In genomic region chr15:101657968-101658784, GRCh38 we compare ENCODE assay signal across 13 cellular contexts. TPM values are rescaled to one million over a fixed set of nuclear protein-coding genes. Genes with fewer than 3 reads are reported as not detected.
DNase-seq lines count a peak whose midpoint lies in the region; ATAC-seq and TF ChIP-seq lines count a peak whose summit lies in the region.
"Had no signal": no experiment of that assay in that cellular context is flagged by ENCODE, and none has a peak within 500 bp of the region (broad histone marks: within the 10 kb centered on the region; RNA-seq: fewer than 3 reads in every experiment).

No MANE protein-coding gene starts in this region.

- no peak overlapping the region; the same call in 1 of the 2 replicates for H3K9ac ChIP-seq in KMS-11
- no peak overlapping the region for H3K9ac ChIP-seq in H9 (ENCODE audit: extremely low read depth, insufficient read length, low read length)

- intact Hi-C loops in right cardiac atrium (cut with DNase I), result no loop called here
- intact Hi-C loops in spleen (cut with DNase I; ENCODE audit: low total_unique reads), result no loop called here

- H2BK120ac ChIP-seq in H9 (ENCODE audit: low read depth, low read length, poor library complexity, severe bottlenecking), result no peak overlapping the region

- no peaks in the 10 kb centered on the region for H3K79me1 ChIP-seq in H9 (ENCODE audit: insufficient read depth, low read depth, low read length, poor library complexity, severe bottlenecking)

- H3K23ac ChIP-seq in H9 (ENCODE audit: insufficient read length, low read depth, low read length), result no peak overlapping the region

- H2AFZ ChIP-seq in KMS-11 (ENCODE audit: low read depth), result peak overlapping the region; percentile 10; the same call in 1 of the 2 replicates
- H2AFZ ChIP-seq in H9 (ENCODE audit: low read length), result no peak overlapping the region

- H4K91ac ChIP-seq in H9 (ENCODE audit: insufficient read length, low read depth, low read length), result no peak overlapping the region

- no peak overlapping the region for H2BK12ac ChIP-seq in H9 (ENCODE audit: insufficient read length, low read depth, low read length)

- peaks cover 4% of the 10 kb centered on the region in 2 experiments for H3K4me1 Mint-ChIP-seq in H9

- H2AK5ac ChIP-seq in H9 (ENCODE audit: insufficient read length, low read length), result no peak overlapping the region

- no peak overlapping the region for H2BK20ac ChIP-seq in H9 (ENCODE audit: low read depth, low read length, poor library complexity, severe bottlenecking)

- ATAC-seq in right cardiac atrium, result peak; percentile 66 to 82
- ATAC-seq: naive thymus-derived CD8-positive, alpha-beta T cell had no signal

- peaks cover 2 to 7% of the 10 kb centered on the region in 2 experiments; a peak in 3 of 5 replicates for H3K9me3 Mint-ChIP-seq in H9
- H3K9me3 Mint-ChIP-seq: CD4-positive, CD25-positive, alpha-beta regulatory T cell; immature natural killer cell; naive thymus-derived CD8-positive, alpha-beta T cell had no signal

- peaks cover 4 to 19% (median 9%) of the 10 kb centered on the region in 3 experiments; a peak in 5 of 7 replicates for H3K36me3 Mint-ChIP-seq in H9 (ENCODE audit: insufficient read depth in 1 of 3, low read depth in 3 of 3)

- no peak overlapping the region for H3K4ac ChIP-seq in H9 (ENCODE audit: low read depth, low read length)

- DNase-seq in DMS153 (lab: John Stamatoyannopoulos, UW) (peak; percentile 63), NCI-H774 (lab: John Stamatoyannopoulos, UW) (peak; percentile 55), right cardiac atrium (peak in 2 of 3 donors; percentile 18 to 61), spleen (no peak), H9 (no peak), NCI-H446 treated with DMSO at 0.1 percent for 48 hours (lab: John Stamatoyannopoulos, UW) (no peak)
- no peak for DNase-seq in stimulated activated CD4-positive, alpha-beta T cell treated with anti-CD3 and anti-CD28 coated beads, Interleukin-2, amount 100 ng/mL, for 24 hours
- DNase-seq: activated CD8-positive, alpha-beta memory T cell treated with anti-CD3 and anti-CD28 coated beads, Interleukin-2, amount 50 U/mL, for 4 hours; CD4-positive, CD25-positive, alpha-beta regulatory T cell; immature natural killer cell; naive thymus-derived CD8-positive, alpha-beta T cell; testis had no signal

- peak overlapping the region in 1 of 3 experiments; percentile 80; a peak in 2 of 7 replicates for H3K27ac Mint-ChIP-seq in H9
- H3K27ac Mint-ChIP-seq: CD4-positive, CD25-positive, alpha-beta regulatory T cell; naive thymus-derived CD8-positive, alpha-beta T cell had no signal

- no peak overlapping the region for H3K18ac ChIP-seq in H9 (ENCODE audit: insufficient read length, low read depth, low read length)

- H3K14ac ChIP-seq in H9 (ENCODE audit: insufficient read depth, low read length), result no peak overlapping the region

- H4K5ac ChIP-seq in H9 (ENCODE audit: insufficient read length, low read depth, low read length), result no peak overlapping the region

- 55% methylated on average over 9 of the region's 9 CpGs for WGBS in right cardiac atrium
- 53 to 67% (median 57%) methylated on average over 9 of the region's 9 CpGs for WGBS in spleen, 5 donors
- no CpG with 5 or more reads among the region's 9 CpGs for WGBS in H9 (ENCODE audit: extremely low coverage, insufficient read length, low lambda C conversion rate)

- peak overlapping the region; percentile 31; the same call in 1 of the 2 replicates for H3K27ac ChIP-seq in KMS-11
- peak overlapping the region; percentile 5 for H3K27ac ChIP-seq in right cardiac atrium (ENCODE audit: low read length)
- H3K27ac ChIP-seq in spleen, result peak overlapping the region in 1 of 8 donors; percentile 45
- H3K27ac ChIP-seq in H9 (ENCODE audit: insufficient read length, low read depth, low read length), result no peak overlapping the region
- H3K27ac ChIP-seq: testis had no signal

- H3K9me3 ChIP-seq in right cardiac atrium (ENCODE audit: control insufficient read depth, low read length) (no peaks in the 10 kb centered on the region), spleen (no peaks in the 10 kb centered on the region), H9 (ENCODE audit: control insufficient read depth, low read depth, low read length) (no peaks in the 10 kb centered on the region)
- H3K9me3 ChIP-seq: testis had no signal

- no peak overlapping the region for H3K4me3 Mint-ChIP-seq in H9
- H3K4me3 Mint-ChIP-seq: CD4-positive, CD25-positive, alpha-beta regulatory T cell; immature natural killer cell; naive thymus-derived CD8-positive, alpha-beta T cell had no signal

- no peak overlapping the region for H2BK15ac ChIP-seq in H9 (ENCODE audit: low read depth, low read length)

- no peak overlapping the region for H2BK5ac ChIP-seq in H9 (ENCODE audit: insufficient read length, low read length)

- H3K4me2 ChIP-seq in KMS-11, result peak overlapping the region; percentile 35
- H3K4me2 ChIP-seq in H9 (ENCODE audit: insufficient read depth, insufficient read length, low read length), result no peak overlapping the region

- no peaks in the 10 kb centered on the region for H4K20me1 ChIP-seq in KMS-11 (ENCODE audit: insufficient read depth)
- H4K20me1 ChIP-seq in H9 (ENCODE audit: control insufficient read depth, insufficient read depth, insufficient read length), result no peaks in the 10 kb centered on the region

- TF ChIP-seq POLR2A in spleen (IDR thresholded peaks at IDR 0.05), result no peak

- H3K4me3 ChIP-seq in KMS-11 (IDR thresholded peaks at IDR 0.05; ENCODE audit: insufficient read depth, low read depth, low read length) (no peak overlapping the region), right cardiac atrium (ENCODE audit: low read length) (no peak overlapping the region), spleen (no peak overlapping the region)
- H3K4me3 ChIP-seq: testis had no signal

- H3K4me1 ChIP-seq in KMS-11 (ENCODE audit: low read depth, poor library complexity, severe bottlenecking) (peaks cover 34% of the 10 kb centered on the region), right cardiac atrium (ENCODE audit: control insufficient read depth, insufficient read depth, low read length) (no peaks in the 10 kb centered on the region), spleen (peaks cover 0 to 17% (median 9%) of the 10 kb centered on the region in 6 donors), H9 (ENCODE audit: insufficient read depth, low read length) (no peaks in the 10 kb centered on the region)

- no peaks in the 10 kb centered on the region for H3K27me3 ChIP-seq in KMS-11 (ENCODE audit: insufficient read depth, low read depth)
- no peaks in the 10 kb centered on the region for H3K27me3 ChIP-seq in right cardiac atrium (ENCODE audit: control insufficient read depth, insufficient read depth)
- H3K27me3 ChIP-seq in spleen (replicated peaks in 1 of 7), result no peaks in the 10 kb centered on the region
- no peaks in the 10 kb centered on the region for H3K27me3 ChIP-seq in H9 (ENCODE audit: insufficient read depth, low read length)
- H3K27me3 ChIP-seq: testis had no signal

- H3K36me3 ChIP-seq in KMS-11 (ENCODE audit: insufficient read depth) (no peaks in the 10 kb centered on the region), spleen (peaks cover 0 to 51% (median 2%) of the 10 kb centered on the region in 6 donors)

- H4K8ac ChIP-seq in H9 (replicated peaks; ENCODE audit: insufficient read length, low read depth, low read length), result no peak overlapping the region

- H3K23me2 ChIP-seq in H9 (ENCODE audit: insufficient read length, low read depth, low read length, poor library complexity, severe bottlenecking), result no peaks in the 10 kb centered on the region

- no peak overlapping the region for H3K56ac ChIP-seq in H9 (ENCODE audit: insufficient read length, low read depth, low read length)

- H3K27me3 Mint-ChIP-seq in H9 (ENCODE audit: low read depth), result no peaks in the 10 kb centered on the region
- H3K27me3 Mint-ChIP-seq: CD4-positive, CD25-positive, alpha-beta regulatory T cell; naive thymus-derived CD8-positive, alpha-beta T cell had no signal

- no peak overlapping the region for H3T11ph ChIP-seq in H9 (ENCODE audit: low read length)

- H3K79me2 ChIP-seq in KMS-11 (ENCODE audit: insufficient read depth, low read depth), result peaks cover 3% of the 10 kb centered on the region; the same call in 1 of the 2 replicates
- no peaks in the 10 kb centered on the region for H3K79me2 ChIP-seq in H9 (ENCODE audit: insufficient read depth, low read length)

- TF ChIP-seq CTCF in KMS-11 (conservative IDR thresholded peaks at IDR 0.05; ENCODE audit: low read depth, low read length) (no peak), spleen (IDR thresholded peaks at IDR 0.05 in 8 of 11, conservative IDR thresholded peaks at IDR 0.05 in 3 of 11) (no peak), H9 (conservative IDR thresholded peaks at IDR 0.05) (no peak)

RNA-seq across cellular contexts. Expression of gene TM2D3, which starts 6.0 kb away (rescaled TPM):
- total RNA-seq in right cardiac atrium (10 to 100 TPM; 36.5 to 49.2 (median 42.3) TPM), spleen (10 to 100 TPM; 46.8 to 97.4 (median 55.1) TPM), H9 (2021) (30.5 and 34.9 TPM in 2 replicates)
- polyA plus RNA-seq in right cardiac atrium (49.7 TPM), spleen (10 to 100 TPM; 33.6 to 42.3 (median 36.2) TPM)

Comparison
In these comparisons a context has a peak if more than half of its experiments do, and no peak if none do; other contexts are left out.
1. DNase-seq: peak in DMS153 (single experiment), NCI-H774 (single experiment) and right cardiac atrium (2 of 3); none in spleen (single experiment), H9 (single experiment), stimulated activated CD4-positive, alpha-beta T cell treated with anti-CD3 and anti-CD28 coated beads, Interleukin-2, amount 100 ng/mL, for 24 hours (0 of 2) and NCI-H446 treated with DMSO at 0.1 percent for 48 hours (single experiment).